ENCODE assay signal across 14 cellular contexts in genomic region chr9:20197976-20198685, GRCh38.
A peak's percentile ranks its signal among the peaks of the same experiment; 100 is the strongest.
DNase-seq lines count a peak whose midpoint lies in the region; ATAC-seq and TF ChIP-seq lines count a peak whose summit lies in the region.
"Had no signal": no experiment of that assay in that cellular context is flagged by ENCODE, and none has a peak within 500 bp of the region (broad histone marks: within the 10 kb centered on the region; RNA-seq: fewer than 3 reads in every experiment).

No MANE protein-coding gene starts in this region.

- H3K4me3 ChIP-seq in prostate gland (no peak overlapping the region), stomach (no peak overlapping the region)

- peaks cover 7% of the 10 kb centered on the region for H3K4me1 ChIP-seq in prostate gland (replicated peaks)
- H3K4me1 ChIP-seq in stomach, result peaks cover 0 to 6% (median 0%) of the 10 kb centered on the region in 4 donors

- peak; percentile 14 for DNase-seq in DMS53 (lab: John Stamatoyannopoulos, UW)
- DNase-seq in DMS53 treated with DMSO at 0.1 percent for 48 hours (lab: John Stamatoyannopoulos, UW; ENCODE audit: unreplicated experiment), result no peak
- DNase-seq in LoVo (ENCODE audit: low spot score), result peak; percentile 12
- peak; percentile 57 for DNase-seq in epithelial cell of prostate (ENCODE audit: low read depth, low spot score)
- peak; percentile 85 for DNase-seq in prostate gland (ENCODE audit: low spot score)
- DNase-seq in NCI-H2171 treated with DMSO at 0.1 percent for 48 hours (lab: John Stamatoyannopoulos, UW), result no peak
- DNase-seq in stomach, result no peak
- DNase-seq: activated CD4-positive, CD25-positive, alpha-beta regulatory T cell; activated naive CD4-positive, alpha-beta T cell treated with Interleukin-2 at 50 U/mL for 16 hours; effector memory CD4-positive, alpha-beta T cell; EL; KBM-7 had no signal

- TF ChIP-seq POLR2A in prostate gland (IDR thresholded peaks at IDR 0.05) (no peak), stomach (IDR thresholded peaks at IDR 0.05) (no peak)

- H3K9me3 ChIP-seq in prostate gland (no peaks in the 10 kb centered on the region), stomach (peaks cover 0 to 13% (median 5%) of the 10 kb centered on the region in 4 donors)

- H3K36me3 ChIP-seq in prostate gland, result no peaks in the 10 kb centered on the region
- no peaks in the 10 kb centered on the region for H3K36me3 ChIP-seq in stomach

- H3K27me3 ChIP-seq in prostate gland (replicated peaks; ENCODE audit: insufficient read depth) (no peaks in the 10 kb centered on the region), stomach (no peaks in the 10 kb centered on the region)

- intact Hi-C loops in prostate gland (cut with DNase I), result no loop called here
- intact Hi-C loops in stomach (cut with DNase I; ENCODE audit: low total_unique reads), result no loop called here

- 25% methylated on average over 7 of the region's 7 CpGs for WGBS in prostate gland
- 34 to 43% (median 39%) methylated on average over 7 of the region's 7 CpGs for WGBS in stomach, 5 donors

- H3K27ac ChIP-seq in epithelial cell of prostate (peak overlapping the region; percentile 19), prostate gland (peak overlapping the region; percentile 21 to 29), stomach (no peak overlapping the region)
- H3K27ac ChIP-seq: 22Rv1 had no signal

- TF ChIP-seq EP300 in stomach (IDR thresholded peaks at IDR 0.05), result no peak

- ATAC-seq in HG02840 (IDR thresholded peaks at IDR 0.05; ENCODE audit: low FRiP score, unreplicated experiment), result no peak

- TF ChIP-seq CTCF in prostate gland (IDR thresholded peaks at IDR 0.05), result no peak
- TF ChIP-seq CTCF in stomach (IDR thresholded peaks at IDR 0.05), result no peak

Comparison
In these comparisons a context has a peak if more than half of its experiments do, and no peak if none do; other contexts are left out.
1. DNase-seq: peak in DMS53 (single experiment), LoVo (single experiment), epithelial cell of prostate (single experiment) and prostate gland (single experiment); none in DMS53 treated with DMSO at 0.1 percent for 48 hours (single experiment), NCI-H2171 treated with DMSO at 0.1 percent for 48 hours (single experiment) and stomach (single experiment).
2. H3K27ac ChIP-seq: peak in epithelial cell of prostate (single experiment) and prostate gland (2 of 2); none in stomach (0 of 5).